Comparison of ENCODE assay signal across 9 cellular contexts in the genomic region with DNA sequence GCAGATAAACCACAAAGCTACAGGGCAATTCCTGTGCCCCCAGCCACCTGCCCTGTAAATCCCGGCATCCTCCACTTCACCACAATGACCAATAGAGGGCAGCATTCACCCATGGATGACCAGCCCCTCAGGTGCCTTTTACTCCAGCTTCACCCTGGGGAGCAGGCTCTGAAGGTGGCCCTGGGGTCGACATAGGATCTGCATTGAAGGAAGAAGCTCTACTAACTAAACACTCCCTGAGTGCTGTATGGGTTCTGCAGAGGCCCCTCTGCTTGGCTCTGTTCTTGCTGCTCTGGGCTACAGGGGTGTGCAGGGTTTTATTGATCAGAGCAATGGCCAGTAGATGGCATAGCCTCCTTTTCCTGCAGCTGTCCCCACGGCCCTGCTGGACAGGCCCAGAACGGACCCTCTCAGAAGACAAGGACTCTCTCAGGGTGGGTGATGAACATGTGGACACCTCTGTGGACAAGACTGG. TPM values are rescaled to one million over a fixed set of nuclear protein-coding genes. Genes with fewer than 3 reads are reported as not detected.
A peak's percentile ranks its signal among the peaks of the same experiment; 100 is the strongest.
DNase-seq lines count a peak whose midpoint lies in the region; ATAC-seq and TF ChIP-seq lines count a peak whose summit lies in the region.
"Had no signal": no experiment of that assay in that cellular context is flagged by ENCODE, and none has a peak within 500 bp of the region (broad histone marks: within the 10 kb centered on the region; RNA-seq: fewer than 3 reads in every experiment).

No MANE protein-coding gene starts in this region.

- H3K9me3 Mint-ChIP-seq in naive thymus-derived CD8-positive, alpha-beta T cell, result peaks cover 0 to 2% (median 0%) of the 10 kb centered on the region in 9 donors

- no peaks in the 10 kb centered on the region for H3K9me3 ChIP-seq in esophagus squamous epithelium
- H3K9me3 ChIP-seq in uterus, result no peaks in the 10 kb centered on the region

- H3K27ac ChIP-seq in esophagus squamous epithelium (no peak overlapping the region), uterus (no peak overlapping the region)

- no peaks in the 10 kb centered on the region for H3K36me3 ChIP-seq in esophagus squamous epithelium
- H3K36me3 ChIP-seq in uterus, result no peaks in the 10 kb centered on the region

- H3K4me3 ChIP-seq in WI38 (ENCODE audit: low read depth, low read length) (no peak overlapping the region), esophagus squamous epithelium (no peak overlapping the region), uterus (no peak overlapping the region)

- no peak overlapping the region for H3K27ac Mint-ChIP-seq in naive thymus-derived CD8-positive, alpha-beta T cell

- intact Hi-C loops in esophagus squamous epithelium (cut with DNase I) (no loop called here), uterus (cut with DNase I; ENCODE audit: low total_unique reads) (no loop called here)

- H3K27me3 Mint-ChIP-seq in naive thymus-derived CD8-positive, alpha-beta T cell, result no peaks in the 10 kb centered on the region

- POLR2A ChIA-PET in naive thymus-derived CD8-positive, alpha-beta T cell (lab: Charles Lee), result no interaction called here

- TF ChIP-seq POLR2A in esophagus squamous epithelium (IDR thresholded peaks at IDR 0.05) (no peak), uterus (IDR thresholded peaks at IDR 0.05) (no peak)

- no peaks in the 10 kb centered on the region for H3K4me1 ChIP-seq in esophagus squamous epithelium
- no peaks in the 10 kb centered on the region for H3K4me1 ChIP-seq in uterus

- H3K4me3 Mint-ChIP-seq in naive thymus-derived CD8-positive, alpha-beta T cell, result no peak overlapping the region

- no peaks in the 10 kb centered on the region for H3K36me3 Mint-ChIP-seq in naive thymus-derived CD8-positive, alpha-beta T cell

- WGBS in esophagus squamous epithelium, 2 donors, result 5 to 20% methylated on average over 2 to 4 of the region's 4 CpGs

- TF ChIP-seq CTCF in WI38 (IDR thresholded peaks at IDR 0.05; ENCODE audit: low read depth, low read length), result peak; percentile 83
- TF ChIP-seq CTCF in esophagus squamous epithelium (IDR thresholded peaks at IDR 0.05), result peak; percentile 47 to 85 (median 74)
- TF ChIP-seq CTCF in uterus (IDR thresholded peaks at IDR 0.05), result peak; percentile 60 to 75 (median 64)

- peak; percentile 75 for ATAC-seq in HG02642 (IDR thresholded peaks at IDR 0.05; ENCODE audit: poor library complexity, unreplicated experiment)
- ATAC-seq in naive thymus-derived CD8-positive, alpha-beta T cell, result no peak

- H3K27me3 ChIP-seq in esophagus squamous epithelium (peaks cover 0 to 4% (median 0%) of the 10 kb centered on the region in 4 donors), uterus (no peaks in the 10 kb centered on the region)

- DNase-seq in 8988T (peak; percentile 38), GDM1 (lab: John Stamatoyannopoulos, UW) (peak; percentile 42), NCI-H1930 (lab: John Stamatoyannopoulos, UW) (peak; percentile 32 to 67), esophagus squamous epithelium (lab: John Stamatoyannopoulos, UW) (no peak), uterus (peak; percentile 33 to 40)
- DNase-seq in naive thymus-derived CD8-positive, alpha-beta T cell, result peak in 6 of 10 donors; percentile 12 to 36 (median 26)

- no peaks in the 10 kb centered on the region for H3K4me1 Mint-ChIP-seq in naive thymus-derived CD8-positive, alpha-beta T cell

RNA-seq across cellular contexts. Expression of gene CST4, which starts 20.3 kb away (rescaled TPM):
- total RNA-seq in esophagus squamous epithelium (not detected), uterus (not detected)
- total RNA-seq in naive thymus-derived CD8-positive, alpha-beta T cell, result not detected
- polyA plus RNA-seq in naive thymus-derived CD8-positive, alpha-beta T cell, result not detected
- total RNA-seq: glomerular endothelial cell had no signal

RNA-seq across cellular contexts. Expression of gene CST3, which starts 30.8 kb away (rescaled TPM):
- total RNA-seq in esophagus squamous epithelium (100 to 1,000 TPM; 323 to 899 (median 600) TPM), uterus (1,000 to 10,000 TPM in 1 of 4 donors, 100 to 1,000 TPM in 3; 205 to 1,148 (median 624) TPM)
- 1 to 10 TPM; 5.3 to 7.8 TPM for total RNA-seq in naive thymus-derived CD8-positive, alpha-beta T cell
- 10 to 100 TPM in 1 of 3 donors, 1 to 10 TPM in 1, under 1 TPM in 1; 0.65 to 10.7 (median 2.9) TPM for polyA plus RNA-seq in naive thymus-derived CD8-positive, alpha-beta T cell

Comparison
In these comparisons a context has a peak if more than half of its experiments do, and no peak if none do; other contexts are left out.
1. RNA of gene CST3, which starts 30.8 kb away (total RNA-seq): 205 to 1,148 TPM in uterus and 323 to 899 TPM in esophagus squamous epithelium; 5.3 to 7.8 TPM in naive thymus-derived CD8-positive, alpha-beta T cell; every median in the first group is over 10 times any median in the second.
2. Peak in every context shown above with its lines, with median percentiles within 50 percentile points of each other: CTCF ChIP-seq.